In genomic region chr2:168220971-168221819, GRCh38 we compare ENCODE assay signal across 14 cellular contexts. TPM values are rescaled to one million over a fixed set of nuclear protein-coding genes. Genes with fewer than 3 reads are reported as not detected.
DNase-seq lines count a peak whose midpoint lies in the region; ATAC-seq, FAIRE-seq and TF ChIP-seq lines count a peak whose summit lies in the region.
"Had no signal": no experiment of that assay in that cellular context is flagged by ENCODE, and none has a peak within 500 bp of the region (broad histone marks: within the 10 kb centered on the region; RNA-seq: fewer than 3 reads in every experiment).

No MANE protein-coding gene starts in this region.

- H4K20me1 ChIP-seq in mammary epithelial cell (ENCODE audit: insufficient read depth, low read length) = no peaks in the 10 kb centered on the region

- H3K27me3 ChIP-seq in mammary epithelial cell (ENCODE audit: insufficient read depth, low read length) = no peaks in the 10 kb centered on the region
- H3K27me3 ChIP-seq: suprapubic skin had no signal

- CTCF ChIA-PET in mammary epithelial cell (lab: Charles Lee; ENCODE audit: low non-redundant PET) = no interaction called here

- TF ChIP-seq CTCF in mammary epithelial cell (conservative IDR thresholded peaks at IDR 0.05 in 1 of 2, IDR thresholded peaks at IDR 0.05 in 1 of 2; ENCODE audit: extremely low read depth in 1 of 2, insufficient read depth in 1 of 2, low read depth in 1 of 2, low read length in 2 of 2) = no peak

- H3K9me3 ChIP-seq in mammary epithelial cell (replicated peaks; ENCODE audit: insufficient read depth, low read length) = no peaks in the 10 kb centered on the region
- H3K9me3 ChIP-seq: suprapubic skin had no signal

- peaks cover 6% of the 10 kb centered on the region for H3K36me3 Mint-ChIP-seq in stimulated activated effector memory CD8-positive, alpha-beta T cell treated with anti-CD3 and anti-CD28 coated beads, Interleukin-12 subunit alpha, Interleukin-12 subunit beta, amount 100 ng/mL, for 72 hours

- peak overlapping the region; percentile 20 for H2AFZ ChIP-seq in mammary epithelial cell (ENCODE audit: low read depth, low read length)

- no peak overlapping the region for H3K4me3 Mint-ChIP-seq in stimulated activated effector memory CD8-positive, alpha-beta T cell treated with anti-CD3 and anti-CD28 coated beads, Interleukin-12 subunit alpha, Interleukin-12 subunit beta, amount 100 ng/mL, for 72 hours
- H3K4me3 Mint-ChIP-seq: T-helper 2 cell treated with Interferon-gamma antibody and Interleukin-4, amounts not matched to agents 5 μg/mL and 100 μg/mL, for 36 hours had no signal

- peaks cover 63% of the 10 kb centered on the region for H3K79me2 ChIP-seq in mammary epithelial cell (ENCODE audit: insufficient read depth, low read length)

- no peak overlapping the region for H3K9ac ChIP-seq in mammary epithelial cell (ENCODE audit: insufficient read depth, low read length)

- H3K4me2 ChIP-seq in mammary epithelial cell (ENCODE audit: insufficient read depth, low read depth, low read length) = peak overlapping the region; percentile 46

- no peak overlapping the region for H3K27ac Mint-ChIP-seq in stimulated activated effector memory CD8-positive, alpha-beta T cell treated with anti-CD3 and anti-CD28 coated beads, Interleukin-12 subunit alpha, Interleukin-12 subunit beta, amount 100 ng/mL, for 72 hours
- H3K27ac Mint-ChIP-seq: T-helper 2 cell treated with Interferon-gamma antibody and Interleukin-4, amounts not matched to agents 5 μg/mL and 100 μg/mL, for 36 hours had no signal

- ATAC-seq in stimulated activated effector memory CD8-positive, alpha-beta T cell treated with anti-CD3 and anti-CD28 coated beads, Interleukin-12 subunit alpha, Interleukin-12 subunit beta, amount 100 ng/mL, for 72 hours = no peak
- ATAC-seq in GM18868 (IDR thresholded peaks at IDR 0.05; ENCODE audit: unreplicated experiment) = no peak

- H3K4me3 ChIP-seq in mammary epithelial cell (replicated peaks in 1 of 3; ENCODE audit: insufficient read depth in 1 of 3, low read depth in 2 of 3, low read length in 3 of 3) = no peak overlapping the region
- H3K4me3 ChIP-seq: coronary artery, suprapubic skin had no signal

- FAIRE-seq in islet of Langerhans (lab: Jason Lieb, UNC) = peak; percentile 45

- BruUV-seq in mammary epithelial cell (replicated peaks; lab: Mats Ljungman, UMichigan) = no TSS peak

- intact Hi-C loops in mammary epithelial cell (cut with micrococcal nuclease) = no loop called here

- dilution Hi-C loops in mammary epithelial cell (cut with HindIII; ENCODE audit: low sequenced_read_pairs) = no loop called here

- peaks cover 38% of the 10 kb centered on the region for H3K4me1 Mint-ChIP-seq in stimulated activated effector memory CD8-positive, alpha-beta T cell treated with anti-CD3 and anti-CD28 coated beads, Interleukin-12 subunit alpha, Interleukin-12 subunit beta, amount 100 ng/mL, for 72 hours

- no peaks in the 10 kb centered on the region for H3K9me3 Mint-ChIP-seq in stimulated activated effector memory CD8-positive, alpha-beta T cell treated with anti-CD3 and anti-CD28 coated beads, Interleukin-12 subunit alpha, Interleukin-12 subunit beta, amount 100 ng/mL, for 72 hours
- H3K9me3 Mint-ChIP-seq: T-helper 2 cell treated with Interferon-gamma antibody and Interleukin-4, amounts not matched to agents 5 μg/mL and 100 μg/mL, for 36 hours had no signal

- peaks cover 35% of the 10 kb centered on the region for H3K4me1 ChIP-seq in mammary epithelial cell (ENCODE audit: insufficient read depth, low read length)
- H3K4me1 ChIP-seq: suprapubic skin had no signal

- peak overlapping the region; percentile 48 for H3K27ac ChIP-seq in mammary epithelial cell (ENCODE audit: insufficient read depth, low read depth, low read length)
- H3K27ac ChIP-seq: coronary artery, suprapubic skin had no signal

- peak; percentile 75 for DNase-seq in NCI-H2227 treated with DMSO at 0.1 percent for 48 hours (lab: John Stamatoyannopoulos, UW)
- peak; percentile 71 for DNase-seq in mammary epithelial cell
- DNase-seq in pulmonary artery endothelial cell (ENCODE audit: low read depth, low spot score) = peak; percentile 73
- DNase-seq in NOMO-1 treated with dmso at 0.1 percent for 144 hours (lab: John Stamatoyannopoulos, UW; ENCODE audit: unreplicated experiment) = no peak
- DNase-seq in stimulated activated effector memory CD8-positive, alpha-beta T cell treated with anti-CD3 and anti-CD28 coated beads, Interleukin-12 subunit alpha, Interleukin-12 subunit beta, amount 100 ng/mL, for 72 hours (ENCODE audit: low spot score in 2 of 2) = no peak
- no peak for DNase-seq in activated CD8-positive, alpha-beta memory T cell treated with anti-CD3 and anti-CD28 coated beads, Interleukin-2, amount 50 U/mL, for 4 hours
- DNase-seq: activated CD4-positive, alpha-beta T cell treated with anti-CD3 and anti-CD28 coated beads, Interleukin-2, amount 50 U/mL, for 48 hours; Kasumi-1; NCI-H2107 had no signal

- WGBS in mammary epithelial cell (ENCODE audit: low coverage, missing lambda C conversion rate) = 61% methylated on average over 11 of the region's 11 CpGs

- H3K36me3 ChIP-seq in mammary epithelial cell (ENCODE audit: insufficient read depth, low read length) = no peaks in the 10 kb centered on the region
- H3K36me3 ChIP-seq: suprapubic skin had no signal

- in situ Hi-C loops in mammary epithelial cell (cut with MboI; ENCODE audit: low sequenced_read_pairs in 2 of 2) = no loop called here

RNA-seq across cellular contexts. Expression of gene STK39, which starts 26.2 kb away (rescaled TPM):
- total RNA-seq in mammary epithelial cell = 10 to 100 TPM; 24.8 to 33.7 TPM
- polyA plus RNA-seq in mammary epithelial cell = 15.9 TPM
- 8.4 TPM for polyA minus RNA-seq in mammary epithelial cell
- 3.9 and 5.1 TPM in 2 replicates for total RNA-seq in pulmonary artery endothelial cell

Comparison
In these comparisons a context has a peak if more than half of its experiments do, and no peak if none do; other contexts are left out.
1. DNase-seq: peak in NCI-H2227 treated with DMSO at 0.1 percent for 48 hours (single experiment), mammary epithelial cell (single experiment) and pulmonary artery endothelial cell (single experiment); none in NOMO-1 treated with dmso at 0.1 percent for 144 hours (single experiment), stimulated activated effector memory CD8-positive, alpha-beta T cell treated with anti-CD3 and anti-CD28 coated beads, Interleukin-12 subunit alpha, Interleukin-12 subunit beta, amount 100 ng/mL, for 72 hours (0 of 2) and activated CD8-positive, alpha-beta memory T cell treated with anti-CD3 and anti-CD28 coated beads, Interleukin-2, amount 50 U/mL, for 4 hours (single experiment).